In genomic region chr4:169109276-169109675, GRCh38 we compare ENCODE assay signal across 30 cellular contexts.
"Had no signal": no experiment of that assay in that cellular context is flagged by ENCODE, and none has a peak within 500 bp of the region (broad histone marks: within the 10 kb centered on the region; RNA-seq: fewer than 3 reads in every experiment).

No MANE protein-coding gene starts in this region.

- H3K9me3 ChIP-seq: adrenal gland, body of pancreas, breast epithelium had no signal

- H3K4me1 ChIP-seq: adrenal gland, breast epithelium had no signal

- H3K4me3 ChIP-seq: adrenal gland, body of pancreas, breast epithelium had no signal

- H3K4me1 Mint-ChIP-seq: activated B cell treated with CpG ODN at 0.5 μM for 24 hours had no signal

- H3K36me3 Mint-ChIP-seq: activated CD4-positive, alpha-beta memory T cell treated with anti-CD3 and anti-CD28 coated beads for 36 hours; activated naive CD4-positive, alpha-beta T cell treated with anti-CD3 and anti-CD28 coated beads, Interleukin-2, amount 50 U/mL, for 72 hours had no signal

- FAIRE-seq: astrocyte, RCC 7860, TTC549 had no signal

- H3K36me3 ChIP-seq: adrenal gland had no signal

- H3K9me3 Mint-ChIP-seq: activated B cell treated with CpG ODN at 0.5 μM for 24 hours; activated CD4-positive, alpha-beta memory T cell treated with anti-CD3 and anti-CD28 coated beads for 36 hours; activated naive CD4-positive, alpha-beta T cell treated with anti-CD3 and anti-CD28 coated beads for 36 hours; activated naive CD4-positive, alpha-beta T cell treated with anti-CD3 and anti-CD28 coated beads, Interleukin-2, amount 50 U/mL, for 72 hours; activated T-cell treated with anti-CD3 and anti-CD28 coated beads, Interleukin-2, amount 50 U/mL, for 4 hours; activated T-helper 1 cell treated with anti-CD3 and anti-CD28 coated beads, Interleukin-12 subunit alpha, Interleukin-12 subunit beta, Interleukin-2, Interleukin-4 antibody, amounts not matched to agents 30 ng/mL and 10 ng/mL and 1 ng/mL, durations not matched to agents 14 hours and 24 hours and 36 hours had no signal

- H3K4me3 Mint-ChIP-seq: activated B cell treated with CpG ODN at 0.5 μM for 24 hours; activated CD4-positive, alpha-beta memory T cell treated with anti-CD3 and anti-CD28 coated beads for 36 hours; activated naive CD4-positive, alpha-beta T cell treated with anti-CD3 and anti-CD28 coated beads for 36 hours; activated T-cell treated with anti-CD3 and anti-CD28 coated beads, Interleukin-2, amount 50 U/mL, for 4 hours; activated T-helper 1 cell treated with anti-CD3 and anti-CD28 coated beads, Interleukin-12 subunit alpha, Interleukin-12 subunit beta, Interleukin-2, Interleukin-4 antibody, amounts not matched to agents 30 ng/mL and 10 ng/mL and 1 ng/mL, durations not matched to agents 14 hours and 24 hours and 36 hours had no signal

- H3K27ac Mint-ChIP-seq: activated B cell treated with CpG ODN at 0.5 μM for 24 hours; activated CD4-positive, alpha-beta memory T cell treated with anti-CD3 and anti-CD28 coated beads for 36 hours; activated naive CD4-positive, alpha-beta T cell treated with anti-CD3 and anti-CD28 coated beads for 36 hours; activated naive CD4-positive, alpha-beta T cell treated with anti-CD3 and anti-CD28 coated beads, Interleukin-2, amount 50 U/mL, for 72 hours; activated T-helper 1 cell treated with anti-CD3 and anti-CD28 coated beads, Interleukin-12 subunit alpha, Interleukin-12 subunit beta, Interleukin-2, Interleukin-4 antibody, amounts not matched to agents 30 ng/mL and 10 ng/mL and 1 ng/mL, durations not matched to agents 14 hours and 24 hours and 36 hours had no signal

- H3K27ac ChIP-seq: adrenal gland, body of pancreas, breast epithelium, RWPE1 had no signal

- H3K27me3 Mint-ChIP-seq: activated B cell treated with CpG ODN at 0.5 μM for 24 hours had no signal

- DNase-seq: activated B cell treated with CpG ODN at 0.5 μM for 24 hours; activated CD4-positive, alpha-beta memory T cell treated with anti-CD3 and anti-CD28 coated beads for 36 hours; activated CD4-positive, alpha-beta T cell treated with anti-CD3 and anti-CD28 coated beads for 4 hours; activated CD4-positive, alpha-beta T cell treated with anti-CD3 and anti-CD28 coated beads, Interleukin-2, amount 50 U/mL, for 1 hour; activated CD4-positive, CD25-positive, alpha-beta regulatory T cell treated with anti-CD3 and anti-CD28 coated beads, Interleukin-2, amount 50 U/mL, for 72 hours; activated CD8-positive, alpha-beta memory T cell treated with anti-CD3 and anti-CD28 coated beads, Interleukin-2, amount 50 U/mL, for 4 hours; activated gamma-delta T cell treated with Interleukin-2 at 50 U/mL for 16 hours; activated naive CD4-positive, alpha-beta T cell treated with anti-CD3 and anti-CD28 coated beads for 36 hours; activated T-cell treated with anti-CD3 and anti-CD28 coated beads for 4 hours; activated T-cell treated with anti-CD3 and anti-CD28 coated beads, Interleukin-2, amount 50 U/mL, for 4 hours; adrenal gland; body of pancreas; Karpas-422; NCI-H1105; NCI-H1417 treated with DMSO at 0.1 percent for 48 hours; NCI-H187 treated with DMSO at 0.1 percent for 48 hours; NCI-H2081 treated with DMSO at 0.1 percent for 48 hours; NCI-H2171; NCI-H510A; NCI-H69; NK-92 treated with Interleukin-12 subunit alpha and Interleukin-12 subunit beta, amount 100 ng/mL, for 24 hours; PC-3; SIG-M5 had no signal

- H3K27me3 ChIP-seq: adrenal gland, body of pancreas, breast epithelium had no signal
